Comparison of ENCODE assay signal across 9 cellular contexts in genomic region chr10:28592953-28593352, GRCh38.
A peak's percentile ranks its signal among the peaks of the same experiment; 100 is the strongest.
DNase-seq lines count a peak whose midpoint lies in the region; ATAC-seq and TF ChIP-seq lines count a peak whose summit lies in the region.
"Had no signal": no experiment of that assay in that cellular context is flagged by ENCODE, and none has a peak within 500 bp of the region (broad histone marks: within the 10 kb centered on the region; RNA-seq: fewer than 3 reads in every experiment).

No MANE protein-coding gene starts in this region.

- in situ Hi-C loops in mammary epithelial cell (cut with MboI; ENCODE audit: low sequenced_read_pairs in 2 of 2): no loop called here

- no peak overlapping the region for H3K4me3 ChIP-seq in mammary epithelial cell (replicated peaks in 1 of 3; ENCODE audit: insufficient read depth in 1 of 3, low read depth in 2 of 3, low read length in 3 of 3)
- no peak overlapping the region for H3K4me3 ChIP-seq in naive thymus-derived CD4-positive, alpha-beta T cell (ENCODE audit: low read length)
- no peak overlapping the region for H3K4me3 ChIP-seq in neuronal stem cell (ENCODE audit: low read length in 2 of 2)

- H2AFZ ChIP-seq in mammary epithelial cell (ENCODE audit: low read depth, low read length) (no peak overlapping the region), neuronal stem cell (ENCODE audit: low read length) (no peak overlapping the region)

- H2BK15ac ChIP-seq in neuronal stem cell (ENCODE audit: low read length): no peak overlapping the region

- H2AK5ac ChIP-seq in neuronal stem cell (ENCODE audit: low read depth, low read length): no peak overlapping the region

- H3K36me3 ChIP-seq in mammary epithelial cell (ENCODE audit: insufficient read depth, low read length) (peaks cover 28% of the 10 kb centered on the region), neuronal stem cell (replicated peaks in 1 of 2; ENCODE audit: control insufficient read depth in 2 of 2, insufficient read depth in 2 of 2, low read length in 2 of 2) (peaks cover 18 to 100% of the 10 kb centered on the region in 2 donors)
- H3K36me3 ChIP-seq in naive thymus-derived CD4-positive, alpha-beta T cell (ENCODE audit: control insufficient read depth in 2 of 3, insufficient read depth in 3 of 3, low read length in 3 of 3): peaks cover 3 to 36% (median 19%) of the 10 kb centered on the region in 3 experiments

- WGBS in mammary epithelial cell (ENCODE audit: low coverage, missing lambda C conversion rate): 89% methylated on average over 1 of the region's 1 CpG
- WGBS in neuronal stem cell (ENCODE audit: extremely low coverage in 2 of 2, insufficient read length in 2 of 2, insufficient replicate concordance in 1 of 2), 2 donors: no CpG with 5 or more reads among the region's 1 CpG

- peaks cover 11% of the 10 kb centered on the region for H4K20me1 ChIP-seq in mammary epithelial cell (ENCODE audit: insufficient read depth, low read length)

- H3K9me3 ChIP-seq in mammary epithelial cell (replicated peaks; ENCODE audit: insufficient read depth, low read length): no peaks in the 10 kb centered on the region
- H3K9me3 ChIP-seq in naive thymus-derived CD4-positive, alpha-beta T cell (ENCODE audit: control insufficient read depth in 2 of 3, low read length in 3 of 3): no peaks in the 10 kb centered on the region
- no peaks in the 10 kb centered on the region for H3K9me3 ChIP-seq in neuronal stem cell (replicated peaks in 1 of 2; ENCODE audit: control insufficient read depth in 2 of 2, insufficient read depth in 1 of 2, low read depth in 1 of 2, low read length in 2 of 2)

- dilution Hi-C loops in mammary epithelial cell (cut with HindIII; ENCODE audit: low sequenced_read_pairs): no loop called here

- H2BK120ac ChIP-seq in neuronal stem cell (ENCODE audit: low read depth, low read length): no peak overlapping the region

- H3K27ac Mint-ChIP-seq in naive thymus-derived CD4-positive, alpha-beta T cell: peak overlapping the region in 4 of 9 donors; percentile 2 to 25 (median 10)
- H3K27ac Mint-ChIP-seq in stimulated activated memory B cell treated with anti-CD40 and anti-IgM and Interleukin-4, amounts not matched to agents 10 μg/mL and 1 μg/mL and 100 μg/mL, for 72 hours: no peak overlapping the region
- H3K27ac Mint-ChIP-seq: activated naive CD4-positive, alpha-beta T cell treated with anti-CD3 and anti-CD28 coated beads, Interleukin-2, amount 10 ng/mL, durations not matched to agents 7 days and 5 days had no signal

- H3K18ac ChIP-seq in neuronal stem cell (ENCODE audit: low read length): no peak overlapping the region

- H3K27me3 ChIP-seq in mammary epithelial cell (ENCODE audit: insufficient read depth, low read length) (no peaks in the 10 kb centered on the region), neuronal stem cell (ENCODE audit: control insufficient read depth in 3 of 3, insufficient read depth in 3 of 3, low read depth in 1 of 3, low read length in 3 of 3) (no peaks in the 10 kb centered on the region)
- no peaks in the 10 kb centered on the region for H3K27me3 ChIP-seq in naive thymus-derived CD4-positive, alpha-beta T cell (ENCODE audit: control insufficient read depth in 2 of 2, insufficient read depth in 2 of 2, low read length in 2 of 2)

- H3K9ac ChIP-seq in mammary epithelial cell (ENCODE audit: insufficient read depth, low read length): no peak overlapping the region
- H3K9ac ChIP-seq in neuronal stem cell (ENCODE audit: low read depth, low read length, poor library complexity): no peak overlapping the region

- POLR2A ChIA-PET in naive thymus-derived CD4-positive, alpha-beta T cell (lab: Charles Lee): no interaction called here

- H3K79me1 ChIP-seq in neuronal stem cell (ENCODE audit: low read depth, low read length): peaks cover 2% of the 10 kb centered on the region

- no peak for TF ChIP-seq CTCF in mammary epithelial cell (conservative IDR thresholded peaks at IDR 0.05 in 1 of 2, IDR thresholded peaks at IDR 0.05 in 1 of 2; ENCODE audit: extremely low read depth in 1 of 2, insufficient read depth in 1 of 2, low read depth in 1 of 2, low read length in 2 of 2)

- no peaks in the 10 kb centered on the region for H3K9me3 Mint-ChIP-seq in naive thymus-derived CD4-positive, alpha-beta T cell
- H3K9me3 Mint-ChIP-seq in stimulated activated memory B cell treated with anti-CD40 and anti-IgM and Interleukin-4, amounts not matched to agents 10 μg/mL and 1 μg/mL and 100 μg/mL, for 72 hours: no peaks in the 10 kb centered on the region
- H3K9me3 Mint-ChIP-seq: activated naive CD4-positive, alpha-beta T cell treated with anti-CD3 and anti-CD28 coated beads, Interleukin-2, amount 10 ng/mL, durations not matched to agents 7 days and 5 days had no signal

- H3K14ac ChIP-seq in neuronal stem cell (ENCODE audit: low read length): no peak overlapping the region

- no peaks in the 10 kb centered on the region for H3K27me3 Mint-ChIP-seq in naive thymus-derived CD4-positive, alpha-beta T cell
- no peaks in the 10 kb centered on the region for H3K27me3 Mint-ChIP-seq in stimulated activated memory B cell treated with anti-CD40 and anti-IgM and Interleukin-4, amounts not matched to agents 10 μg/mL and 1 μg/mL and 100 μg/mL, for 72 hours
- H3K27me3 Mint-ChIP-seq: activated naive CD4-positive, alpha-beta T cell treated with anti-CD3 and anti-CD28 coated beads, Interleukin-2, amount 10 ng/mL, durations not matched to agents 7 days and 5 days had no signal

- no peak overlapping the region for H3K23ac ChIP-seq in neuronal stem cell (ENCODE audit: low read depth, low read length, poor library complexity)

- CTCF ChIA-PET in mammary epithelial cell (lab: Charles Lee; ENCODE audit: low non-redundant PET): no interaction called here
- CTCF ChIA-PET in naive thymus-derived CD4-positive, alpha-beta T cell (lab: Charles Lee): no interaction called here

- H4K8ac ChIP-seq in neuronal stem cell (ENCODE audit: low read depth, low read length): no peak overlapping the region

- ATAC-seq in naive thymus-derived CD4-positive, alpha-beta T cell: peak; percentile 52
- ATAC-seq in GM18861 (IDR thresholded peaks at IDR 0.05; ENCODE audit: unreplicated experiment): no peak
- no peak for ATAC-seq in GM21737 (IDR thresholded peaks at IDR 0.05; ENCODE audit: unreplicated experiment)
- ATAC-seq in stimulated activated memory B cell treated with anti-CD40 and anti-IgM and Interleukin-4, amounts not matched to agents 10 μg/mL and 1 μg/mL and 100 μg/mL, for 72 hours: no peak

- peaks cover 20% of the 10 kb centered on the region for H3K4me1 ChIP-seq in mammary epithelial cell (ENCODE audit: insufficient read depth, low read length)
- peaks cover 6 to 16% of the 10 kb centered on the region in 2 donors for H3K4me1 ChIP-seq in naive thymus-derived CD4-positive, alpha-beta T cell (ENCODE audit: control insufficient read depth in 2 of 2, insufficient read depth in 2 of 2, low read length in 2 of 2)
- no peaks in the 10 kb centered on the region for H3K4me1 ChIP-seq in neuronal stem cell (ENCODE audit: control insufficient read depth in 2 of 2, insufficient read depth in 1 of 2, low read depth in 1 of 2, low read length in 2 of 2)

- H4K91ac ChIP-seq in neuronal stem cell (ENCODE audit: low read depth, low read length, poor library complexity): no peak overlapping the region

- peaks cover 89% of the 10 kb centered on the region for H3K79me2 ChIP-seq in mammary epithelial cell (ENCODE audit: insufficient read depth, low read length)

- H3K36me3 Mint-ChIP-seq in naive thymus-derived CD4-positive, alpha-beta T cell: peaks cover 9 to 56% (median 44%) of the 10 kb centered on the region in 5 donors
- peaks cover 49% of the 10 kb centered on the region for H3K36me3 Mint-ChIP-seq in stimulated activated memory B cell treated with anti-CD40 and anti-IgM and Interleukin-4, amounts not matched to agents 10 μg/mL and 1 μg/mL and 100 μg/mL, for 72 hours

- H3K4ac ChIP-seq in neuronal stem cell (ENCODE audit: low read length): no peak overlapping the region

- intact Hi-C loops in mammary epithelial cell (cut with micrococcal nuclease): loop anchor here (10.0 kb wide), 1 partner anchor 148 kb away; no protein-coding TSS in a partner anchor
- intact Hi-C loops in naive thymus-derived CD4-positive, alpha-beta T cell (cut with micrococcal nuclease): no loop called here

- H3K27ac ChIP-seq in mammary epithelial cell (ENCODE audit: insufficient read depth, low read depth, low read length): peak overlapping the region; percentile 26
- H3K27ac ChIP-seq in naive thymus-derived CD4-positive, alpha-beta T cell (ENCODE audit: low read depth, low read length): no peak overlapping the region
- no peak overlapping the region for H3K27ac ChIP-seq in neuronal stem cell (replicated peaks; ENCODE audit: low read length)

- no peak overlapping the region for H2BK5ac ChIP-seq in neuronal stem cell (ENCODE audit: low read length)

- DNase-seq in COLO829 (ENCODE audit: low spot score): peak; percentile 7
- DNase-seq in M059J (ENCODE audit: low read depth): peak; percentile 52
- peak; percentile 68 for DNase-seq in mammary epithelial cell
- no peak for DNase-seq in naive thymus-derived CD4-positive, alpha-beta T cell
- no peak for DNase-seq in neuronal stem cell (ENCODE audit: low spot score)
- DNase-seq: activated naive CD4-positive, alpha-beta T cell treated with anti-CD3 and anti-CD28 coated beads, Interleukin-2, amount 10 ng/mL, durations not matched to agents 7 days and 5 days had no signal

- H3K4me1 Mint-ChIP-seq in naive thymus-derived CD4-positive, alpha-beta T cell: peaks cover 31 to 77% (median 70%) of the 10 kb centered on the region in 7 donors
- peaks cover 16% of the 10 kb centered on the region for H3K4me1 Mint-ChIP-seq in stimulated activated memory B cell treated with anti-CD40 and anti-IgM and Interleukin-4, amounts not matched to agents 10 μg/mL and 1 μg/mL and 100 μg/mL, for 72 hours

- H2BK12ac ChIP-seq in neuronal stem cell (ENCODE audit: low read length): no peak overlapping the region

- H3K4me2 ChIP-seq in mammary epithelial cell (ENCODE audit: insufficient read depth, low read depth, low read length) (no peak overlapping the region), neuronal stem cell (ENCODE audit: insufficient read depth, low read length, poor library complexity, severe bottlenecking) (no peak overlapping the region)

- no TSS peak for BruUV-seq in mammary epithelial cell (replicated peaks; lab: Mats Ljungman, UMichigan)

- H3K4me3 Mint-ChIP-seq in naive thymus-derived CD4-positive, alpha-beta T cell: peak overlapping the region in 9 of 10 donors; percentile 1 to 74 (median 35)
- H3K4me3 Mint-ChIP-seq in stimulated activated memory B cell treated with anti-CD40 and anti-IgM and Interleukin-4, amounts not matched to agents 10 μg/mL and 1 μg/mL and 100 μg/mL, for 72 hours: no peak overlapping the region
- H3K4me3 Mint-ChIP-seq: activated naive CD4-positive, alpha-beta T cell treated with anti-CD3 and anti-CD28 coated beads, Interleukin-2, amount 10 ng/mL, durations not matched to agents 7 days and 5 days had no signal

Comparison
In these comparisons a context has a peak if more than half of its experiments do, and no peak if none do; other contexts are left out.
1. DNase-seq: peak in COLO829 (single experiment), M059J (single experiment) and mammary epithelial cell (single experiment); none in naive thymus-derived CD4-positive, alpha-beta T cell (0 of 9) and neuronal stem cell (single experiment).